Comparison of ENCODE assay signal across 8 cellular contexts in the genomic region with DNA sequence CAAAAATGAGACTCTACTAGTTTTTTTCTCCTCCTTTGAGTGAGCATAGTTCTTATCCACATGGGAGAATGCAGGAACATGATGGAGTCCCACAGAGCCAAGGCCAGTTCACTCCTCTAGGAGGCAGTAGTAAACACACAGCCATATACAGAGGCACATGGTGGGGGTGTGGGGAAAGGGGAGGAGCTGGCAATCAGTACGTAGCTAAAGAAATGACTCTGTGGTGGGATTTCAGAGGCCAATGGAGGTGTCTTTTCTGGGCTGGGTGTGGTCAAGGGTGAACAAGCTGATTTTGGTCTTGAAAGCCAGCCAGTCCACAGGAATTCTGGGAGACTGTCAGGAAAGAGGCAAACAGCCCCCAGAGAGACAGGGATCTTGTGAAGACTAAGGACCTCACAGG.
DNase-seq lines count a peak whose midpoint lies in the region; ATAC-seq lines count a peak whose summit lies in the region.

No MANE protein-coding gene starts in this region.

- DNase-seq in EH (ENCODE audit: low read depth) (peak; percentile 73), OCI-M1 (lab: John Stamatoyannopoulos, UW) (peak; percentile 90), glomerular visceral epithelial cell (ENCODE audit: extremely low spot score) (peak; percentile 56), midbrain (lab: John Stamatoyannopoulos, UW) (no peak), NCI-H2029 treated with DMSO at 0.1 percent for 48 hours (lab: John Stamatoyannopoulos, UW) (no peak)
- peak; percentile 36 for DNase-seq in activated T-cell treated with anti-CD3 and anti-CD28 coated beads, Interleukin-2, amount 50 U/mL, for 1 hour
- peak; percentile 40 for DNase-seq in stimulated activated CD4-positive, alpha-beta T cell treated with anti-CD3 and anti-CD28 coated beads, Interleukin-2, amount 100 ng/mL, for 4 hours (ENCODE audit: low read depth)

- ATAC-seq in HG02973 (IDR thresholded peaks at IDR 0.05; ENCODE audit: unreplicated experiment) = peak; percentile 87

Comparison
In these comparisons a context has a peak if more than half of its experiments do, and no peak if none do; other contexts are left out.
1. DNase-seq: peak in EH (single experiment), OCI-M1 (single experiment), activated T-cell treated with anti-CD3 and anti-CD28 coated beads, Interleukin-2, amount 50 U/mL, for 1 hour (single experiment), glomerular visceral epithelial cell (single experiment) and stimulated activated CD4-positive, alpha-beta T cell treated with anti-CD3 and anti-CD28 coated beads, Interleukin-2, amount 100 ng/mL, for 4 hours (single experiment); none in midbrain (single experiment) and NCI-H2029 treated with DMSO at 0.1 percent for 48 hours (single experiment).